ENCODE assay signal across 19 cellular contexts in genomic region chr1:170196490-170196889, GRCh38. TPM values are rescaled to one million over a fixed set of nuclear protein-coding genes. Genes with fewer than 3 reads are reported as not detected.
DNase-seq lines count a peak whose midpoint lies in the region; ATAC-seq and TF ChIP-seq lines count a peak whose summit lies in the region.
"Had no signal": no experiment of that assay in that cellular context is flagged by ENCODE, and none has a peak within 500 bp of the region (broad histone marks: within the 10 kb centered on the region; RNA-seq: fewer than 3 reads in every experiment).

No MANE protein-coding gene starts in this region.

- no peak for TF ChIP-seq CTCF in thoracic aorta (IDR thresholded peaks at IDR 0.05)
- no peak for TF ChIP-seq CTCF in right lobe of liver (IDR thresholded peaks at IDR 0.05)
- no peak for TF ChIP-seq CTCF in GM20000 (IDR thresholded peaks at IDR 0.05; ENCODE audit: extremely low read depth, missing control alignments)

- DNase-seq in M059J (ENCODE audit: low read depth) = peak; percentile 24
- peak; percentile 4 for DNase-seq in astrocyte of the hippocampus (ENCODE audit: low read depth, low spot score)
- peak; percentile 78 for DNase-seq in myocyte (ENCODE audit: low read depth)
- DNase-seq in thoracic aorta (ENCODE audit: low spot score) = no peak
- no peak for DNase-seq in right lobe of liver
- no peak for DNase-seq in GM20000 (ENCODE audit: low spot score)
- DNase-seq in Kasumi-1 (lab: John Stamatoyannopoulos, UW) = no peak
- DNase-seq: ACHN; C1 segment of cervical spinal cord; CD8-positive, alpha-beta memory T cell; DMS53; HFFc6; IMR-90; Karpas-422; NCI-H1105; NCI-H1694; NCI-H226; PC-9 had no signal

- H3K4me1 ChIP-seq in thoracic aorta (ENCODE audit: control insufficient read depth in 1 of 2, low read depth in 2 of 2) = peaks cover 22 to 62% of the 10 kb centered on the region in 2 donors
- peaks cover 0 to 9% (median 0%) of the 10 kb centered on the region in 4 donors for H3K4me1 ChIP-seq in right lobe of liver

- H3K27ac ChIP-seq in thoracic aorta = peak overlapping the region; percentile 14 to 68
- no peak overlapping the region for H3K27ac ChIP-seq in right lobe of liver
- H3K27ac ChIP-seq: PC-9, RWPE1 had no signal

- intact Hi-C loops in right lobe of liver (cut with DNase I) = no loop called here

- no peaks in the 10 kb centered on the region for H3K27me3 ChIP-seq in thoracic aorta (replicated peaks; ENCODE audit: insufficient read depth)
- no peaks in the 10 kb centered on the region for H3K27me3 ChIP-seq in right lobe of liver

- ATAC-seq in thoracic aorta (ENCODE audit: insufficient number of reproducible peaks, low FRiP score, low read depth) (peak; percentile 58), right lobe of liver (no peak)

- H3K36me3 ChIP-seq in thoracic aorta (no peaks in the 10 kb centered on the region), right lobe of liver (no peaks in the 10 kb centered on the region)

- no peak for TF ChIP-seq POLR2A in right lobe of liver (IDR thresholded peaks at IDR 0.05)

- H3K4me3 ChIP-seq in thoracic aorta (no peak overlapping the region), right lobe of liver (no peak overlapping the region)
- H3K4me3 ChIP-seq: PC-9 had no signal

- WGBS in right lobe of liver (ENCODE audit: insufficient coverage, low coverage, low lambda C conversion rate, missing lambda C conversion rate) = 29% methylated on average over 1 of the region's 1 CpG

- no peaks in the 10 kb centered on the region for H3K9me3 ChIP-seq in thoracic aorta
- no peaks in the 10 kb centered on the region for H3K9me3 ChIP-seq in right lobe of liver

RNA-seq across cellular contexts. Expression of gene NTMT2, which starts 50.7 kb away (rescaled TPM):
- not detected in 2 replicates for total RNA-seq in M059J (2014; rRNA removed; shearing (Covaris generic))
- total RNA-seq in myocyte (not detected in 2 replicates), thoracic aorta (not detected), right lobe of liver (not detected)
- 0.15 TPM for polyA plus RNA-seq in myocyte (2012)
- total RNA-seq: CD8-positive, alpha-beta memory T cell; HFFc6; IMR-90; PC-9 had no signal
- polyA plus RNA-seq: CD8-positive, alpha-beta memory T cell; IMR-90 had no signal

Comparison
In these comparisons a context has a peak if more than half of its experiments do, and no peak if none do; other contexts are left out.
1. DNase-seq: peak in M059J (single experiment), astrocyte of the hippocampus (single experiment) and myocyte (single experiment); none in thoracic aorta (single experiment), right lobe of liver (0 of 3), GM20000 (single experiment) and Kasumi-1 (0 of 2).
2. H3K27ac ChIP-seq: peak in thoracic aorta (2 of 2); none in right lobe of liver (0 of 3).